In the genomic region with DNA sequence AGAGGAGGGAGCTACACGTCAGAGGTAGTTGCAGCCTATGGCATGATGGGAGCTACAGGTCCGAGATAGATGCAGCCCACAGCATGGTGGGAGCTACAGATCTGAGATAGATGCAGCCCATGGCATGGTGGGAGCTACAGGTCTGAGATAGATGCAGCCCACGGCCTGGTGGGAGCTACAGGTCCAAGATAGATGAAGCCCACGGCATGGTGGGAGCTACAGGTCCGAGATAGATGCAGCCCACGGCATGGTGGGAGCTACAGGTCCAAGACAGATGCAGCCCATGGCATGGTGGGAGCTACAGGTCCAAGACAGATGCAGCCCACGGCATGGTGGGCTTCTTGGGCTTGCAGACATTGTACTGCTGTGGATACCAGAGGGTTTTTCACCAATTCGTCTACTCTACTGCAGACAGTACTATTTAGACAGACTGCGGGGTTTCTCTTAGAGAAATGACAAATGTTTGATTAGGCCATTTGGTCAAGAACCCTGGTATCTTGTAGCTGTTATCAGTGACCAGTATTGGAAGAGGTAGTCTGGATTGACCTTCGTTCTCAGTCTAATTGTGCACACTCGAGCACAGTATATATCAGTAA, we compare ENCODE assay signal across 18 cellular contexts.
"Had no signal": no experiment of that assay in that cellular context is flagged by ENCODE, and none has a peak within 500 bp of the region (broad histone marks: within the 10 kb centered on the region; RNA-seq: fewer than 3 reads in every experiment).

No MANE protein-coding gene starts in this region.

- H3K27me3 Mint-ChIP-seq: naive thymus-derived CD8-positive, alpha-beta T cell; progenitor cell of endocrine pancreas; type B pancreatic cell had no signal

- H3K27ac ChIP-seq: epithelial cell of prostate, esophagus muscularis mucosa, gastrocnemius medialis, pancreas, suprapubic skin had no signal

- H3K9me3 ChIP-seq: esophagus muscularis mucosa, gastrocnemius medialis, mucosa of descending colon, pancreas, suprapubic skin, thyroid gland had no signal

- H3K4me1 Mint-ChIP-seq: neural crest cell had no signal

- H3K4me3 Mint-ChIP-seq: naive thymus-derived CD8-positive, alpha-beta T cell; neural crest cell; type B pancreatic cell had no signal

- DNase-seq: effector memory CD4-positive, alpha-beta T cell; gastrocnemius medialis; left colon; mucosa of descending colon; naive thymus-derived CD8-positive, alpha-beta T cell; nucleus accumbens; pancreas; right cardiac atrium; stimulated activated CD4-positive, alpha-beta T cell treated with anti-CD3 and anti-CD28 coated beads, Interleukin-2, amount 100 ng/mL, for 48 hours; stimulated activated naive CD8-positive, alpha-beta T cell treated with anti-CD3 and anti-CD28 coated beads, Interleukin-15, Interleukin-2, amounts not matched to agents 100 U/mL and 50 U/mL, for 24 hours; thyroid gland had no signal

- H3K27ac Mint-ChIP-seq: naive thymus-derived CD8-positive, alpha-beta T cell; progenitor cell of endocrine pancreas had no signal

- H3K9me3 Mint-ChIP-seq: naive thymus-derived CD8-positive, alpha-beta T cell had no signal

- H3K27me3 ChIP-seq: esophagus muscularis mucosa, gastrocnemius medialis, pancreas, suprapubic skin, thyroid gland had no signal

- ATAC-seq: gastrocnemius medialis; left colon; mucosa of descending colon; naive thymus-derived CD8-positive, alpha-beta T cell; pancreas; right cardiac atrium; stimulated activated naive CD8-positive, alpha-beta T cell treated with anti-CD3 and anti-CD28 coated beads, Interleukin-15, Interleukin-2, amounts not matched to agents 100 U/mL and 50 U/mL, for 24 hours had no signal

- H3K36me3 ChIP-seq: gastrocnemius medialis, pancreas, thyroid gland had no signal

- H3K4me3 ChIP-seq: esophagus muscularis mucosa, gastrocnemius medialis, mucosa of descending colon, pancreas, smooth muscle cell, suprapubic skin, thyroid gland had no signal
